Comparison of ENCODE assay signal across 11 cellular contexts in the genomic region with DNA sequence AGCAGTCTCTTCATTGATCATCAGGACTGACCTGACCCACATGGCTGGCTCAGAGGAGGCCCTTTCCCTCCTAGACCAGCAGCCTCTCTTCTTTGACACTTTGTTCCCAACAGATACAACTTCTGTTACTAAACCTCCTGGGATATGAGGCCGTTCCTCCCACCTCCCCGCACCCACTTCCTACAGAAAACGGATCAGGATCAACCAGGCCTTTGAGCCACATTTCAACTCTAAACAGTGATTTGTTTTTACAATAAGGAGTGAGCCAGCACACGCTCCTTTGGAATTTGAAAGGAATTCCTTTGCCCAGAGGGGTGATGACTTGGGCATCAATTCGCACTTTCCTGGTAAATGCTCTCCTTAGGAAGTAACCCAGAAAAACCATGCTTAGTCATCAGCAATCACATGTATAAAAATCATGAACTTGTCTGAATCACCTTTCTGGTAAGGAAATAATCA.
A peak's percentile ranks its signal among the peaks of the same experiment; 100 is the strongest.
DNase-seq lines count a peak whose midpoint lies in the region; ATAC-seq and TF ChIP-seq lines count a peak whose summit lies in the region.
"Had no signal": no experiment of that assay in that cellular context is flagged by ENCODE, and none has a peak within 500 bp of the region (broad histone marks: within the 10 kb centered on the region; RNA-seq: fewer than 3 reads in every experiment).

No MANE protein-coding gene starts in this region.

- peaks cover 21 to 33% of the 10 kb centered on the region in 2 donors for H3K27me3 Mint-ChIP-seq in stimulated activated naive B cell treated with anti-CD40 and anti-IgM and Interleukin-4, amounts not matched to agents 10 μg/mL and 1 μg/mL and 100 μg/mL, for 72 hours
- peaks cover 23% of the 10 kb centered on the region for H3K27me3 Mint-ChIP-seq in stimulated activated naive CD8-positive, alpha-beta T cell treated with anti-CD3 and anti-CD28 coated beads, Interleukin-15, amount 100 ng/mL, for 72 hours

- no peaks in the 10 kb centered on the region for H3K79me2 ChIP-seq in SK-N-SH (ENCODE audit: insufficient read depth)
- no peaks in the 10 kb centered on the region for H3K79me2 ChIP-seq in trophoblast cell (ENCODE audit: control insufficient read depth, insufficient read depth, low read length, poor library complexity)

- CTCF ChIA-PET in SK-N-SH (lab: Yijun Ruan, JAX) = no interaction called here

- peak overlapping the region; percentile 74; the same call in 1 of the 2 replicates for H2AFZ ChIP-seq in SK-N-SH (ENCODE audit: low read depth)
- no peak overlapping the region for H2AFZ ChIP-seq in trophoblast cell (ENCODE audit: insufficient read depth, low read length, poor library complexity)

- H3K18ac ChIP-seq in trophoblast cell (ENCODE audit: low read length) = peak overlapping the region; percentile 33

- no peaks in the 10 kb centered on the region for H3K9me3 Mint-ChIP-seq in stimulated activated naive B cell treated with anti-CD40 and anti-IgM and Interleukin-4, amounts not matched to agents 10 μg/mL and 1 μg/mL and 100 μg/mL, for 72 hours
- no peaks in the 10 kb centered on the region for H3K9me3 Mint-ChIP-seq in stimulated activated naive CD8-positive, alpha-beta T cell treated with anti-CD3 and anti-CD28 coated beads, Interleukin-15, amount 100 ng/mL, for 72 hours
- H3K9me3 Mint-ChIP-seq: activated naive CD4-positive, alpha-beta T cell treated with anti-CD3 and anti-CD28 coated beads, Interleukin-2, amount 10 ng/mL, durations not matched to agents 7 days and 5 days had no signal

- H2BK5ac ChIP-seq in trophoblast cell (ENCODE audit: low read depth, low read length, poor library complexity) = peak overlapping the region; percentile 50

- no peak overlapping the region for H4K12ac ChIP-seq in trophoblast cell (ENCODE audit: low read depth, low read length)

- no peaks in the 10 kb centered on the region for H3K36me3 Mint-ChIP-seq in stimulated activated naive B cell treated with anti-CD40 and anti-IgM and Interleukin-4, amounts not matched to agents 10 μg/mL and 1 μg/mL and 100 μg/mL, for 72 hours
- H3K36me3 Mint-ChIP-seq: activated naive CD4-positive, alpha-beta T cell treated with anti-CD3 and anti-CD28 coated beads, Interleukin-2, amount 10 ng/mL, durations not matched to agents 7 days and 5 days had no signal

- DNase-seq in GM04504 (ENCODE audit: low read depth) (peak; percentile 91), SK-N-SH (no peak), fibroblast of pulmonary artery (ENCODE audit: low read depth) (peak; percentile 93), trophoblast cell (peak; percentile 36 to 66)
- no peak for DNase-seq in stimulated activated naive B cell treated with anti-CD40 and anti-IgM and Interleukin-4, amounts not matched to agents 10 μg/mL and 1 μg/mL and 100 μg/mL, for 72 hours
- no peak for DNase-seq in stimulated activated naive CD8-positive, alpha-beta T cell treated with anti-CD3 and anti-CD28 coated beads, Interleukin-15, Interleukin-2, amounts not matched to agents 100 U/mL and 50 U/mL, for 24 hours
- DNase-seq in stimulated activated naive CD8-positive, alpha-beta T cell treated with anti-CD3 and anti-CD28 coated beads, Interleukin-15, amount 100 ng/mL, for 72 hours = no peak
- DNase-seq: activated naive CD4-positive, alpha-beta T cell treated with anti-CD3 and anti-CD28 coated beads, Interleukin-2, amount 10 ng/mL, durations not matched to agents 7 days and 5 days; stimulated activated CD8-positive, alpha-beta memory T cell treated with anti-CD3 and anti-CD28 coated beads, Interleukin-4, amount 100 ng/mL, for 48 hours; T-helper 9 cell had no signal

- 36% methylated on average over 5 of the region's 5 CpGs for WGBS in SK-N-SH (ENCODE audit: low lambda C conversion rate)
- no CpG with 5 or more reads among the region's 5 CpGs for WGBS in trophoblast cell (ENCODE audit: extremely low coverage, insufficient coverage, insufficient read length)

- H3K9ac ChIP-seq in SK-N-SH (peak overlapping the region; percentile 47), trophoblast cell (ENCODE audit: low read length) (no peak overlapping the region)

- peak overlapping the region; percentile 62 to 96; a peak in 3 of 4 replicates for H3K27ac ChIP-seq in SK-N-SH (ENCODE audit: low read depth in 2 of 2, low read length in 1 of 2)
- H3K27ac ChIP-seq in trophoblast cell (ENCODE audit: low read depth, low read length) = peak overlapping the region; percentile 40

- no peak overlapping the region for H3K27ac Mint-ChIP-seq in stimulated activated naive B cell treated with anti-CD40 and anti-IgM and Interleukin-4, amounts not matched to agents 10 μg/mL and 1 μg/mL and 100 μg/mL, for 72 hours
- no peak overlapping the region for H3K27ac Mint-ChIP-seq in stimulated activated naive CD8-positive, alpha-beta T cell treated with anti-CD3 and anti-CD28 coated beads, Interleukin-15, amount 100 ng/mL, for 72 hours
- H3K27ac Mint-ChIP-seq: activated naive CD4-positive, alpha-beta T cell treated with anti-CD3 and anti-CD28 coated beads, Interleukin-2, amount 10 ng/mL, durations not matched to agents 7 days and 5 days had no signal

- peak overlapping the region; percentile 89 for H3K14ac ChIP-seq in trophoblast cell (ENCODE audit: low read length)

- H2AK5ac ChIP-seq in trophoblast cell (ENCODE audit: low read length) = no peak overlapping the region

- H3K27me3 ChIP-seq in SK-N-SH (ENCODE audit: insufficient read depth) (no peaks in the 10 kb centered on the region), trophoblast cell (ENCODE audit: insufficient read depth, low read length) (no peaks in the 10 kb centered on the region)

- H3K4ac ChIP-seq in trophoblast cell (ENCODE audit: low read depth, low read length) = no peak overlapping the region

- H3K9me2 ChIP-seq in SK-N-SH = no peaks in the 10 kb centered on the region

- H3F3A ChIP-seq in SK-N-SH (replicated peaks; ENCODE audit: insufficient read depth) = peaks cover 31% of the 10 kb centered on the region

- peak; percentile 20 to 75; a peak in 2 of 4 replicates for TF ChIP-seq EP300 in SK-N-SH (IDR thresholded peaks at IDR 0.05; ENCODE audit: borderline replicate concordance in 1 of 2, low read depth in 1 of 2, low read length in 1 of 2)

- no peak for ATAC-seq in stimulated activated naive B cell treated with anti-CD40 and anti-IgM and Interleukin-4, amounts not matched to agents 10 μg/mL and 1 μg/mL and 100 μg/mL, for 72 hours (replicated peaks)
- no peak for ATAC-seq in GM21526 (IDR thresholded peaks at IDR 0.05; ENCODE audit: low FRiP score, unreplicated experiment)
- ATAC-seq in stimulated activated naive CD8-positive, alpha-beta T cell treated with anti-CD3 and anti-CD28 coated beads, Interleukin-15, Interleukin-2, amounts not matched to agents 100 U/mL and 50 U/mL, for 24 hours = no peak
- no peak for ATAC-seq in stimulated activated naive CD8-positive, alpha-beta T cell treated with anti-CD3 and anti-CD28 coated beads, Interleukin-15, amount 100 ng/mL, for 72 hours

- H3K4me3 ChIP-seq in SK-N-SH (ENCODE audit: low read depth in 2 of 2, low read length in 1 of 2) (no peak overlapping the region), fibroblast of pulmonary artery (replicated peaks; ENCODE audit: low read depth, low read length) (no peak overlapping the region), trophoblast cell (ENCODE audit: low read depth, low read length) (no peak overlapping the region)

- peak overlapping the region; percentile 97 for H2BK12ac ChIP-seq in trophoblast cell (ENCODE audit: low read length)

- H3K79me1 ChIP-seq in trophoblast cell (ENCODE audit: low read length) = peaks cover 7% of the 10 kb centered on the region

- no peaks in the 10 kb centered on the region for H3K4me1 Mint-ChIP-seq in stimulated activated naive B cell treated with anti-CD40 and anti-IgM and Interleukin-4, amounts not matched to agents 10 μg/mL and 1 μg/mL and 100 μg/mL, for 72 hours
- peaks cover 7% of the 10 kb centered on the region for H3K4me1 Mint-ChIP-seq in stimulated activated naive CD8-positive, alpha-beta T cell treated with anti-CD3 and anti-CD28 coated beads, Interleukin-15, amount 100 ng/mL, for 72 hours
- H3K4me1 Mint-ChIP-seq: activated naive CD4-positive, alpha-beta T cell treated with anti-CD3 and anti-CD28 coated beads, Interleukin-2, amount 10 ng/mL, durations not matched to agents 7 days and 5 days had no signal

- POLR2A ChIA-PET in SK-N-SH (lab: Yijun Ruan, JAX) = no interaction called here

- TF ChIP-seq CTCF in SK-N-SH (IDR thresholded peaks at IDR 0.05) (no peak), fibroblast of pulmonary artery (IDR thresholded peaks at IDR 0.05; ENCODE audit: low read length, missing control alignments) (no peak)

- H3K23ac ChIP-seq in trophoblast cell (ENCODE audit: low read length) = no peak overlapping the region

- no peak for TF ChIP-seq RAD21 in SK-N-SH (IDR thresholded peaks at IDR 0.05; ENCODE audit: low read length)

- H3K36me3 ChIP-seq in SK-N-SH (replicated peaks in 1 of 2; ENCODE audit: control insufficient read depth in 1 of 2, insufficient read depth in 2 of 2, low read length in 1 of 2) (no peaks in the 10 kb centered on the region), trophoblast cell (ENCODE audit: control insufficient read depth in 1 of 2, insufficient read depth in 2 of 2, low read length in 2 of 2) (no peaks in the 10 kb centered on the region)

- peak overlapping the region; percentile 58 for H4K8ac ChIP-seq in trophoblast cell (ENCODE audit: low read depth, low read length)

- H3K4me3 Mint-ChIP-seq in stimulated activated naive B cell treated with anti-CD40 and anti-IgM and Interleukin-4, amounts not matched to agents 10 μg/mL and 1 μg/mL and 100 μg/mL, for 72 hours = no peak overlapping the region
- no peak overlapping the region for H3K4me3 Mint-ChIP-seq in stimulated activated naive CD8-positive, alpha-beta T cell treated with anti-CD3 and anti-CD28 coated beads, Interleukin-15, amount 100 ng/mL, for 72 hours
- H3K4me3 Mint-ChIP-seq: activated naive CD4-positive, alpha-beta T cell treated with anti-CD3 and anti-CD28 coated beads, Interleukin-2, amount 10 ng/mL, durations not matched to agents 7 days and 5 days had no signal

- peaks cover 2 to 27% of the 10 kb centered on the region in 2 experiments for H3K4me1 ChIP-seq in SK-N-SH (ENCODE audit: control insufficient read depth in 1 of 2, insufficient read depth in 2 of 2, low read depth in 1 of 2, low read length in 1 of 2)
- H3K4me1 ChIP-seq in trophoblast cell (ENCODE audit: control insufficient read depth in 1 of 2, insufficient read depth in 2 of 2, low read length in 2 of 2) = peaks cover 7 to 9% of the 10 kb centered on the region in 2 experiments

- H2BK120ac ChIP-seq in trophoblast cell (ENCODE audit: insufficient read depth, low read length, poor library complexity) = peak overlapping the region; percentile 41

- peak overlapping the region; percentile 79 for H4K91ac ChIP-seq in trophoblast cell (ENCODE audit: low read depth, low read length)

- no peaks in the 10 kb centered on the region for H4K20me1 ChIP-seq in SK-N-SH (ENCODE audit: insufficient read depth)

- H3K9me3 ChIP-seq in SK-N-SH (no peaks in the 10 kb centered on the region), trophoblast cell (ENCODE audit: insufficient read depth, low read depth, low read length) (no peaks in the 10 kb centered on the region)

- H3K4me2 ChIP-seq in SK-N-SH (peak overlapping the region; percentile 39), trophoblast cell (ENCODE audit: low read length) (no peak overlapping the region)

TF ChIP-seq in SK-N-SH, 30 proteins besides CTCF, POLR2A, EP300 and RAD21 (continues in another document):
- TF ChIP-seq FOSL2 (IDR thresholded peaks at IDR 0.05; ENCODE audit: borderline replicate concordance, low read depth) (peak; percentile 84), SMC3 (IDR thresholded peaks at IDR 0.05; ENCODE audit: low read depth, low read length) (no peak)

Comparison
In these comparisons a context has a peak if more than half of its experiments do, and no peak if none do; other contexts are left out.
1. DNase-seq: peak in GM04504 (single experiment), fibroblast of pulmonary artery (single experiment) and trophoblast cell (2 of 2); none in SK-N-SH (single experiment), stimulated activated naive B cell treated with anti-CD40 and anti-IgM and Interleukin-4, amounts not matched to agents 10 μg/mL and 1 μg/mL and 100 μg/mL, for 72 hours (single experiment), stimulated activated naive CD8-positive, alpha-beta T cell treated with anti-CD3 and anti-CD28 coated beads, Interleukin-15, Interleukin-2, amounts not matched to agents 100 U/mL and 50 U/mL, for 24 hours (single experiment) and stimulated activated naive CD8-positive, alpha-beta T cell treated with anti-CD3 and anti-CD28 coated beads, Interleukin-15, amount 100 ng/mL, for 72 hours (0 of 2).